ENCODE assay signal across 1 cellular context in the genomic region with DNA sequence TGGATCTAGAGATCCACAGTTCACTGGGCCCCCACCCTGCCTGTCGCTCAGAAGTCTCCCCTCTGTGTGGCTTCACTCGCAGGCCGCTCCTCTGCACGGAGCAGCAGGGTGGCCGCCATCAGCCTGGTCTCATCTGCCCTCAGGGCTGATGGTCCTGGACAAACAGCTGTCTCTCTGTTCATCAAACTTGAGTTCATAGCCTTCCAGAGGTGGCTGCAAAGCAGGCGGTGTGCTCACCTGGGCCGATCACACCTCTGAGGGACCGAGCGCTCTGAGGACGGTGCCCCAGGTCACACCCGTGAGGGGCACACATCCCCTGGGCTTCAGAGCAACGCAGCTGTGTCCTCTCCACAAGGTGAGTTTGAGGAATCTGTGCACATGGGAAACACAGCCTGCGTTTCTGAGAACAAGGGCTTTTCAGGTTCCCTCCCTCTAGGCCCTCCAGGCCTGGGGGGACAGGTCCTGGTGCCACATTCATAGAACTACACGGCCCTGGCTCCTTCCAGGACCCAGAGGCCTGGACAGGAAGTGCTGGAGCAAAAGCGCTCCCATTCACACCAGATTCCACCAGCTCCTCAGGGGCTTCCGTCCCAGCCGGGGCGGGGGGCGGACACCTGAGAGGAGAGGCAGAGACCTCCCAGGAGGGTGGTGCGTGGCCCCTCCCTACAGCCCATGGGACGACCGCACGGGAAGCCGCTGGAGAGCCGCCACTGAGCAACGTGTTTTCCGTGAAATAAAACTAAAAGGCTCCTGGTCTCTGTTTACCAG.
TF ChIP-seq lines count a peak whose summit lies in the region.

No MANE protein-coding gene starts in this region.

TF ChIP-seq in GM23338, 12 proteins besides CTCF, POLR2A, EP300 and RAD21:
- TF ChIP-seq, protein P1, sequence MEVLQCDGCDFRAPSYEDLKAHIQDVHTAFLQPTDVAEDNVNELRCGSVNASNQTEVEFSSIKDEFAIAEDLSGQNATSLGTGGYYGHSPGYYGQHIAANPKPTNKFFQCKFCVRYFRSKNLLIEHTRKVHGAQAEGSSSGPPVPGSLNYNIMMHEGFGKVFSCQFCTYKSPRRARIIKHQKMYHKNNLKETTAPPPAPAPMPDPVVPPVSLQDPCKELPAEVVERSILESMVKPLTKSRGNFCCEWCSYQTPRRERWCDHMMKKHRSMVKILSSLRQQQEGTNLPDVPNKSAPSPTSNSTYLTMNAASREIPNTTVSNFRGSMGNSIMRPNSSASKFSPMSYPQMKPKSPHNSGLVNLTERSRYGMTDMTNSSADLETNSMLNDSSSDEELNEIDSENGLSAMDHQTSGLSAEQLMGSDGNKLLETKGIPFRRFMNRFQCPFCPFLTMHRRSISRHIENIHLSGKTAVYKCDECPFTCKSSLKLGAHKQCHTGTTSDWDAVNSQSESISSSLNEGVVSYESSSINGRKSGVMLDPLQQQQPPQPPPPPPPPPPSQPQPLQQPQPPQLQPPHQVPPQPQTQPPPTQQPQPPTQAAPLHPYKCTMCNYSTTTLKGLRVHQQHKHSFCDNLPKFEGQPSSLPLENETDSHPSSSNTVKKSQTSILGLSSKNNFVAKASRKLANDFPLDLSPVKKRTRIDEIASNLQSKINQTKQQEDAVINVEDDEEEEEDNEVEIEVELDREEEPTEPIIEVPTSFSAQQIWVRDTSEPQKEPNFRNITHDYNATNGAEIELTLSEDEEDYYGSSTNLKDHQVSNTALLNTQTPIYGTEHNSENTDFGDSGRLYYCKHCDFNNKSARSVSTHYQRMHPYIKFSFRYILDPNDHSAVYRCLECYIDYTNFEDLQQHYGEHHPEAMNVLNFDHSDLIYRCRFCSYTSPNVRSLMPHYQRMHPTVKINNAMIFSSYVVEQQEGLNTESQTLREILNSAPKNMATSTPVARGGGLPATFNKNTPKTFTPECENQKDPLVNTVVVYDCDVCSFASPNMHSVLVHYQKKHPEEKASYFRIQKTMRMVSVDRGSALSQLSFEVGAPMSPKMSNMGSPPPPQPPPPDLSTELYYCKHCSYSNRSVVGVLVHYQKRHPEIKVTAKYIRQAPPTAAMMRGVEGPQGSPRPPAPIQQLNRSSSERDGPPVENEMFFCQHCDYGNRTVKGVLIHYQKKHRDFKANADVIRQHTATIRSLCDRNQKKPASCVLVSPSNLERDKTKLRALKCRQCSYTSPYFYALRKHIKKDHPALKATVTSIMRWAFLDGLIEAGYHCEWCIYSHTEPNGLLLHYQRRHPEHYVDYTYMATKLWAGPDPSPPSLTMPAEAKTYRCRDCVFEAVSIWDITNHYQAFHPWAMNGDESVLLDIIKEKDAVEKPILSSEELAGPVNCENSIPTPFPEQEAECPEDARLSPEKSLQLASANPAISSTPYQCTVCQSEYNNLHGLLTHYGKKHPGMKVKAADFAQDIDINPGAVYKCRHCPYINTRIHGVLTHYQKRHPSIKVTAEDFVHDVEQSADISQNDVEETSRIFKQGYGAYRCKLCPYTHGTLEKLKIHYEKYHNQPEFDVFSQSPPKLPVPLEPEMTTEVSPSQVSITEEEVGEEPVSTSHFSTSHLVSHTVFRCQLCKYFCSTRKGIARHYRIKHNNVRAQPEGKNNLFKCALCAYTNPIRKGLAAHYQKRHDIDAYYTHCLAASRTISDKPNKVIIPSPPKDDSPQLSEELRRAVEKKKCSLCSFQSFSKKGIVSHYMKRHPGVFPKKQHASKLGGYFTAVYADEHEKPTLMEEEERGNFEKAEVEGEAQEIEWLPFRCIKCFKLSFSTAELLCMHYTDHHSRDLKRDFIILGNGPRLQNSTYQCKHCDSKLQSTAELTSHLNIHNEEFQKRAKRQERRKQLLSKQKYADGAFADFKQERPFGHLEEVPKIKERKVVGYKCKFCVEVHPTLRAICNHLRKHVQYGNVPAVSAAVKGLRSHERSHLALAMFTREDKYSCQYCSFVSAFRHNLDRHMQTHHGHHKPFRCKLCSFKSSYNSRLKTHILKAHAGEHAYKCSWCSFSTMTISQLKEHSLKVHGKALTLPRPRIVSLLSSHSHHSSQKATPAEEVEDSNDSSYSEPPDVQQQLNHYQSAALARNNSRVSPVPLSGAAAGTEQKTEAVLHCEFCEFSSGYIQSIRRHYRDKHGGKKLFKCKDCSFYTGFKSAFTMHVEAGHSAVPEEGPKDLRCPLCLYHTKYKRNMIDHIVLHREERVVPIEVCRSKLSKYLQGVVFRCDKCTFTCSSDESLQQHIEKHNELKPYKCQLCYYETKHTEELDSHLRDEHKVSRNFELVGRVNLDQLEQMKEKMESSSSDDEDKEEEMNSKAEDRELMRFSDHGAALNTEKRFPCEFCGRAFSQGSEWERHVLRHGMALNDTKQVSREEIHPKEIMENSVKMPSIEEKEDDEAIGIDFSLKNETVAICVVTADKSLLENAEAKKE (CRISPR knock-in tag; IDR thresholded peaks at IDR 0.05), result no peak
- TF ChIP-seq JUNB (IDR thresholded peaks at IDR 0.05; ENCODE audit: unreplicated experiment) (no peak), POLR2AphosphoS5 (IDR thresholded peaks at IDR 0.05; ENCODE audit: low read depth) (no peak), ZNF331 (CRISPR knock-in tag; IDR thresholded peaks at IDR 0.05; ENCODE audit: low read depth) (no peak), CREB1 (CRISPR knock-in tag; IDR thresholded peaks at IDR 0.05; ENCODE audit: low read depth) (no peak), ZNF114 (CRISPR knock-in tag; IDR thresholded peaks at IDR 0.05) (no peak), NANOG (IDR thresholded peaks at IDR 0.05; ENCODE audit: borderline replicate concordance) (no peak), STAT1 (IDR thresholded peaks at IDR 0.05; ENCODE audit: unreplicated experiment) (no peak), EZH2 (IDR thresholded peaks at IDR 0.05; ENCODE audit: low read depth, unreplicated experiment) (no peak), EZH2phosphoT487 (IDR thresholded peaks at IDR 0.05; ENCODE audit: unreplicated experiment) (no peak)
- TF ChIP-seq, protein P2, sequence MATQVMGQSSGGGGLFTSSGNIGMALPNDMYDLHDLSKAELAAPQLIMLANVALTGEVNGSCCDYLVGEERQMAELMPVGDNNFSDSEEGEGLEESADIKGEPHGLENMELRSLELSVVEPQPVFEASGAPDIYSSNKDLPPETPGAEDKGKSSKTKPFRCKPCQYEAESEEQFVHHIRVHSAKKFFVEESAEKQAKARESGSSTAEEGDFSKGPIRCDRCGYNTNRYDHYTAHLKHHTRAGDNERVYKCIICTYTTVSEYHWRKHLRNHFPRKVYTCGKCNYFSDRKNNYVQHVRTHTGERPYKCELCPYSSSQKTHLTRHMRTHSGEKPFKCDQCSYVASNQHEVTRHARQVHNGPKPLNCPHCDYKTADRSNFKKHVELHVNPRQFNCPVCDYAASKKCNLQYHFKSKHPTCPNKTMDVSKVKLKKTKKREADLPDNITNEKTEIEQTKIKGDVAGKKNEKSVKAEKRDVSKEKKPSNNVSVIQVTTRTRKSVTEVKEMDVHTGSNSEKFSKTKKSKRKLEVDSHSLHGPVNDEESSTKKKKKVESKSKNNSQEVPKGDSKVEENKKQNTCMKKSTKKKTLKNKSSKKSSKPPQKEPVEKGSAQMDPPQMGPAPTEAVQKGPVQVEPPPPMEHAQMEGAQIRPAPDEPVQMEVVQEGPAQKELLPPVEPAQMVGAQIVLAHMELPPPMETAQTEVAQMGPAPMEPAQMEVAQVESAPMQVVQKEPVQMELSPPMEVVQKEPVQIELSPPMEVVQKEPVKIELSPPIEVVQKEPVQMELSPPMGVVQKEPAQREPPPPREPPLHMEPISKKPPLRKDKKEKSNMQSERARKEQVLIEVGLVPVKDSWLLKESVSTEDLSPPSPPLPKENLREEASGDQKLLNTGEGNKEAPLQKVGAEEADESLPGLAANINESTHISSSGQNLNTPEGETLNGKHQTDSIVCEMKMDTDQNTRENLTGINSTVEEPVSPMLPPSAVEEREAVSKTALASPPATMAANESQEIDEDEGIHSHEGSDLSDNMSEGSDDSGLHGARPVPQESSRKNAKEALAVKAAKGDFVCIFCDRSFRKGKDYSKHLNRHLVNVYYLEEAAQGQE (IDR thresholded peaks at IDR 0.05; ENCODE audit: unreplicated experiment), result no peak
- TF ChIP-seq, protein P3, sequence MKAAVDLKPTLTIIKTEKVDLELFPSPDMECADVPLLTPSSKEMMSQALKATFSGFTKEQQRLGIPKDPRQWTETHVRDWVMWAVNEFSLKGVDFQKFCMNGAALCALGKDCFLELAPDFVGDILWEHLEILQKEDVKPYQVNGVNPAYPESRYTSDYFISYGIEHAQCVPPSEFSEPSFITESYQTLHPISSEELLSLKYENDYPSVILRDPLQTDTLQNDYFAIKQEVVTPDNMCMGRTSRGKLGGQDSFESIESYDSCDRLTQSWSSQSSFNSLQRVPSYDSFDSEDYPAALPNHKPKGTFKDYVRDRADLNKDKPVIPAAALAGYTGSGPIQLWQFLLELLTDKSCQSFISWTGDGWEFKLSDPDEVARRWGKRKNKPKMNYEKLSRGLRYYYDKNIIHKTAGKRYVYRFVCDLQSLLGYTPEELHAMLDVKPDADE (IDR thresholded peaks at IDR 0.05), result no peak
